Comparison of ENCODE assay signal across 22 cellular contexts in genomic region chr1:3776231-3777030, GRCh38. TPM values are rescaled to one million over a fixed set of nuclear protein-coding genes. Genes with fewer than 3 reads are reported as not detected.
DNase-seq lines count a peak whose midpoint lies in the region; ATAC-seq and TF ChIP-seq lines count a peak whose summit lies in the region.
"Had no signal": no experiment of that assay in that cellular context is flagged by ENCODE, and none has a peak within 500 bp of the region (broad histone marks: within the 10 kb centered on the region; RNA-seq: fewer than 3 reads in every experiment).

No MANE protein-coding gene starts in this region.

- peak in 1 of 5 donors; percentile 39 for DNase-seq in CD8-positive, alpha-beta memory T cell
- DNase-seq in HK-2 (ENCODE audit: unreplicated experiment) = peak; percentile 32
- DNase-seq in T-helper 17 cell = no peak
- DNase-seq in mesothelial cell of epicardium (ENCODE audit: low spot score in 2 of 2, unreplicated experiment in 2 of 2) = no peak
- DNase-seq in pons (ENCODE audit: low spot score) = no peak
- DNase-seq in OCI-M2 (lab: John Stamatoyannopoulos, UW; ENCODE audit: unreplicated experiment) = no peak
- no peak for DNase-seq in coronary artery (ENCODE audit: low spot score)
- DNase-seq: NCI-H2029 treated with DMSO at 0.1 percent for 48 hours had no signal

- H3K36me3 ChIP-seq in CD8-positive, alpha-beta memory T cell (ENCODE audit: insufficient read depth, low read length) = peaks cover under 1% of the 10 kb centered on the region
- H3K36me3 ChIP-seq: BE2C had no signal

- ATAC-seq in T-helper 17 cell = no peak
- no peak for ATAC-seq in GM21381 (IDR thresholded peaks at IDR 0.05; ENCODE audit: unreplicated experiment)

- peak overlapping the region in 3 of 8 donors; percentile 36 to 92 (median 75) for H3K27ac Mint-ChIP-seq in CD8-positive, alpha-beta memory T cell
- H3K27ac Mint-ChIP-seq in T-helper 17 cell = peak overlapping the region; percentile 16
- H3K27ac Mint-ChIP-seq in mesothelial cell of epicardium = peak overlapping the region; percentile 16
- H3K27ac Mint-ChIP-seq: activated CD4-positive, alpha-beta T cell treated with anti-CD3 and anti-CD28 coated beads, Interleukin-2, amount 10 ng/mL, durations not matched to agents 24 days and 14 days; activated T-cell treated with anti-CD3 and anti-CD28 coated beads, Interleukin-2, amount 50 U/mL, for 24 hours; nephron progenitor cell had no signal

- CTCF ChIA-PET in CD8-positive, alpha-beta memory T cell (lab: Charles Lee) = interaction anchor here (0.6 to 2.0 kb wide), 10 partner anchors 8 to 323 kb away, joined by 3 to 8 read pairs (median 4); no protein-coding TSS in a partner anchor

- H3K27ac ChIP-seq in CD8-positive, alpha-beta memory T cell (ENCODE audit: low read depth, low read length) = peak overlapping the region; percentile 61
- no peak overlapping the region for H3K27ac ChIP-seq in coronary artery
- H3K27ac ChIP-seq: adrenal gland, gastrocnemius medialis, SJCRH30, thoracic aorta had no signal

- peaks cover 5% of the 10 kb centered on the region for H3K4me1 ChIP-seq in CD8-positive, alpha-beta memory T cell (ENCODE audit: insufficient read depth, low read length)

- POLR2A ChIA-PET in CD8-positive, alpha-beta memory T cell (lab: Charles Lee) = no interaction called here

- no peaks in the 10 kb centered on the region for H3K9me3 ChIP-seq in CD8-positive, alpha-beta memory T cell (ENCODE audit: low read length)
- H3K9me3 ChIP-seq in T-helper 17 cell (ENCODE audit: control insufficient read depth, low read length, poor library complexity, severe bottlenecking) = no peaks in the 10 kb centered on the region
- H3K9me3 ChIP-seq: adrenal gland, BE2C, gastrocnemius medialis, MG63, SJCRH30, thoracic aorta had no signal

- H3K4me3 Mint-ChIP-seq in CD8-positive, alpha-beta memory T cell = peak overlapping the region in 2 of 7 donors; percentile 13 to 71
- H3K4me3 Mint-ChIP-seq in T-helper 17 cell (no peak overlapping the region), mesothelial cell of epicardium (no peak overlapping the region)
- H3K4me3 Mint-ChIP-seq: activated CD4-positive, alpha-beta T cell treated with anti-CD3 and anti-CD28 coated beads, Interleukin-2, amount 10 ng/mL, durations not matched to agents 24 days and 14 days; activated T-cell treated with anti-CD3 and anti-CD28 coated beads, Interleukin-2, amount 50 U/mL, for 24 hours had no signal

- peaks cover 7 to 29% (median 8%) of the 10 kb centered on the region in 3 donors for H3K36me3 Mint-ChIP-seq in CD8-positive, alpha-beta memory T cell
- H3K36me3 Mint-ChIP-seq in T-helper 17 cell (ENCODE audit: low read depth) (peaks cover 5% of the 10 kb centered on the region), mesothelial cell of epicardium (peaks cover 19% of the 10 kb centered on the region)

- H3K4me1 Mint-ChIP-seq in CD8-positive, alpha-beta memory T cell = peaks cover 0 to 20% (median 7%) of the 10 kb centered on the region in 3 donors
- peaks cover 9% of the 10 kb centered on the region for H3K4me1 Mint-ChIP-seq in T-helper 17 cell
- peaks cover 21% of the 10 kb centered on the region for H3K4me1 Mint-ChIP-seq in mesothelial cell of epicardium

- H3K9me3 Mint-ChIP-seq in CD8-positive, alpha-beta memory T cell = no peaks in the 10 kb centered on the region
- H3K9me3 Mint-ChIP-seq in mesothelial cell of epicardium = no peaks in the 10 kb centered on the region
- H3K9me3 Mint-ChIP-seq: activated CD4-positive, alpha-beta T cell treated with anti-CD3 and anti-CD28 coated beads, Interleukin-2, amount 10 ng/mL, durations not matched to agents 24 days and 14 days; activated T-cell treated with anti-CD3 and anti-CD28 coated beads, Interleukin-2, amount 50 U/mL, for 24 hours; nephron progenitor cell had no signal

- H3K27me3 ChIP-seq in CD8-positive, alpha-beta memory T cell (ENCODE audit: insufficient read depth, low read length, poor library complexity, severe bottlenecking) = no peaks in the 10 kb centered on the region
- H3K27me3 ChIP-seq: adrenal gland, BE2C, gastrocnemius medialis, MG63 had no signal

- no peak overlapping the region for H3K4me3 ChIP-seq in CD8-positive, alpha-beta memory T cell (ENCODE audit: low read length)
- H3K4me3 ChIP-seq in coronary artery = no peak overlapping the region
- H3K4me3 ChIP-seq: adrenal gland, gastrocnemius medialis, MG63, thoracic aorta had no signal

- TF ChIP-seq CTCF in mesothelial cell of epicardium (IDR thresholded peaks at IDR 0.05; ENCODE audit: unreplicated experiment) = no peak
- no peak for TF ChIP-seq CTCF in coronary artery (IDR thresholded peaks at IDR 0.05)

- no peaks in the 10 kb centered on the region for H3K27me3 Mint-ChIP-seq in CD8-positive, alpha-beta memory T cell
- H3K27me3 Mint-ChIP-seq in T-helper 17 cell (no peaks in the 10 kb centered on the region), mesothelial cell of epicardium (ENCODE audit: low read depth) (no peaks in the 10 kb centered on the region)
- H3K27me3 Mint-ChIP-seq: activated CD4-positive, alpha-beta T cell treated with anti-CD3 and anti-CD28 coated beads, Interleukin-2, amount 10 ng/mL, durations not matched to agents 24 days and 14 days; activated T-cell treated with anti-CD3 and anti-CD28 coated beads, Interleukin-2, amount 50 U/mL, for 24 hours had no signal

RNA-seq across cellular contexts. Expression of gene SMIM1, which starts 3.9 kb away (rescaled TPM):
- 1 to 10 TPM in 1 of 2 experiments, under 1 TPM in 1; 0.80 to 1.6 TPM for total RNA-seq in CD8-positive, alpha-beta memory T cell
- 1.1 TPM for polyA plus RNA-seq in CD8-positive, alpha-beta memory T cell
- total RNA-seq in T-helper 17 cell (1 to 10 TPM in 1 of 2 donors, under 1 TPM in 1; 0.75 to 1.5 TPM), mesothelial cell of epicardium (10.1 to 12.1 TPM (median 11.6 TPM) in 3 replicates)
- total RNA-seq: Daoy, SJCRH30 had no signal

RNA-seq across cellular contexts. Expression of gene LRRC47, which starts 19.9 kb away (rescaled TPM):
- total RNA-seq in CD8-positive, alpha-beta memory T cell = 10 to 100 TPM; 42.6 to 50.5 TPM
- polyA plus RNA-seq in CD8-positive, alpha-beta memory T cell = 36.9 TPM
- 10 to 100 TPM; 35.1 to 37.9 TPM for total RNA-seq in T-helper 17 cell
- total RNA-seq in mesothelial cell of epicardium = 55.4 to 61.9 TPM (median 55.9 TPM) in 3 replicates

RNA-seq across cellular contexts. Expression of gene CCDC27, which starts 24.2 kb away (rescaled TPM):
- total RNA-seq in CD8-positive, alpha-beta memory T cell = not detected
- not detected for polyA plus RNA-seq in CD8-positive, alpha-beta memory T cell
- total RNA-seq in T-helper 17 cell (not detected), mesothelial cell of epicardium (not detected in 3 replicates)
- total RNA-seq: activated CD4-positive, alpha-beta T cell treated with anti-CD3 and anti-CD28 coated beads, Interleukin-2, amount 10 ng/mL, durations not matched to agents 24 days and 14 days; adrenal gland; cerebellum; Daoy; mammary epithelial cell; sciatic nerve; SJCRH30; thoracic aorta had no signal
- polyA plus RNA-seq: adrenal gland, mammary epithelial cell had no signal
